ENCODE assay signal across 17 cellular contexts in the genomic region with DNA sequence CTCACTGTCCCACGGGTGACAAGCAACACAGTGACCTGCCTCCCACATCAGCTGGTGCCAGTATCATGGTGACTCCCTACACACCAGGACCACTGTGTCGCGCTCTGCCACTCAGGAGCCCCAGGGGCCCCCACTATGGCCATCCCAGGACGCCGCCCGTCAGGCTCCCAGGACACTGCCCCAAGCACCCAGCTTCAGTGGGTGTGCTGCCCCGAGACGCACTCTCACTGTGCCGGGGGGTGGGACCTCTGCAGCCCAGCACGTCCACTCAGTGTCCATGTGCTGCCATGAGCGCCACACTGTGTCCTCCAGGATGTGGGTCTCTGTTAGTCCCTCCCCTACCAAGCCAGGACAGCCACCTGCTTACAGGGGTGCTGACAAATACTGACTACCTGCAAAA.
DNase-seq lines count a peak whose midpoint lies in the region; ATAC-seq, FAIRE-seq and TF ChIP-seq lines count a peak whose summit lies in the region.
"Had no signal": no experiment of that assay in that cellular context is flagged by ENCODE, and none has a peak within 500 bp of the region (broad histone marks: within the 10 kb centered on the region; RNA-seq: fewer than 3 reads in every experiment).

No MANE protein-coding gene starts in this region.

- DNase-seq in CD4-positive, CD25-positive, alpha-beta regulatory T cell, result no peak
- DNase-seq in T-helper 17 cell (no peak), kidney (peak; percentile 63), psoas muscle (peak in 1 of 2 donors; percentile 59), GM19238 (ENCODE audit: insufficient read length, low spot score) (no peak), DMS 273 treated with DMSO at 0.1 percent for 48 hours (lab: John Stamatoyannopoulos, UW) (no peak), DMS79 (lab: John Stamatoyannopoulos, UW) (no peak)
- DNase-seq: ACHN, DMS153, HCEC 1CT, NCI-H1417 treated with DMSO at 0.1 percent for 48 hours, NCI-H2029, NCI-H510A treated with DMSO at 0.1 percent for 48 hours, SHP77 treated with DMSO at 0.1 percent for 48 hours had no signal

- H3K27ac ChIP-seq in CD4-positive, CD25-positive, alpha-beta regulatory T cell (ENCODE audit: insufficient read depth, low read length, poor library complexity, severe bottlenecking), result no peak overlapping the region
- H3K27ac ChIP-seq in kidney (ENCODE audit: low read depth in 2 of 2, low read length in 2 of 2) (no peak overlapping the region), psoas muscle (peak overlapping the region; percentile 24)

- no peak overlapping the region for H3K9ac ChIP-seq in kidney (ENCODE audit: low read length in 2 of 2)

- peak overlapping the region in 2 of 3 donors; percentile 65 to 66 for H3K27ac Mint-ChIP-seq in CD4-positive, CD25-positive, alpha-beta regulatory T cell
- H3K27ac Mint-ChIP-seq in T-helper 17 cell, result peak overlapping the region; percentile 29

- no peak overlapping the region for H3K4me3 Mint-ChIP-seq in CD4-positive, CD25-positive, alpha-beta regulatory T cell
- H3K4me3 Mint-ChIP-seq in T-helper 17 cell, result no peak overlapping the region

- WGBS in psoas muscle, 3 donors, result 90 to 93% (median 91%) methylated on average over 11 of the region's 11 CpGs

- no peak for TF ChIP-seq CTCF in kidney (IDR thresholded peaks at IDR 0.05; ENCODE audit: borderline replicate concordance, extremely low read depth, insufficient read depth)
- TF ChIP-seq CTCF in psoas muscle (IDR thresholded peaks at IDR 0.05), result no peak

- no peaks in the 10 kb centered on the region for H3K9me3 ChIP-seq in CD4-positive, CD25-positive, alpha-beta regulatory T cell (ENCODE audit: control insufficient read depth in 2 of 2, low read length in 2 of 2)
- H3K9me3 ChIP-seq in T-helper 17 cell (ENCODE audit: control insufficient read depth, low read length, poor library complexity, severe bottlenecking), result no peaks in the 10 kb centered on the region
- no peaks in the 10 kb centered on the region for H3K9me3 ChIP-seq in kidney (ENCODE audit: control insufficient read depth in 1 of 2, low read length in 2 of 2)
- no peaks in the 10 kb centered on the region for H3K9me3 ChIP-seq in psoas muscle
- H3K9me3 ChIP-seq: Peyer's patch had no signal

- no peak overlapping the region for H3K4me3 ChIP-seq in CD4-positive, CD25-positive, alpha-beta regulatory T cell (ENCODE audit: low read depth, low read length)
- no peak overlapping the region for H3K4me3 ChIP-seq in kidney (ENCODE audit: low read length in 2 of 2)
- H3K4me3 ChIP-seq in psoas muscle, result no peak overlapping the region
- H3K4me3 ChIP-seq: Peyer's patch had no signal

- peaks cover 71% of the 10 kb centered on the region for H3K4me1 ChIP-seq in CD4-positive, CD25-positive, alpha-beta regulatory T cell (ENCODE audit: control insufficient read depth, insufficient read depth, low read length, poor library complexity, severe bottlenecking)
- H3K4me1 ChIP-seq in kidney (ENCODE audit: control insufficient read depth in 1 of 2, insufficient read depth in 1 of 2, low read depth in 1 of 2, low read length in 2 of 2) (peaks cover 26 to 32% of the 10 kb centered on the region in 2 donors), psoas muscle (peaks cover 79% of the 10 kb centered on the region)

- no peak for FAIRE-seq in kidney (lab: Jason Lieb, UNC)
- FAIRE-seq: GM18507, GM19239 had no signal

- intact Hi-C loops in kidney (cut with DNase I), result loop anchor here (10.0 kb wide), 1 partner anchor 167 kb away; the partner anchor contains the start of gene SPG7
- intact Hi-C loops in psoas muscle (cut with DNase I), result no loop called here

- no peaks in the 10 kb centered on the region for H3K9me3 Mint-ChIP-seq in CD4-positive, CD25-positive, alpha-beta regulatory T cell

- no peaks in the 10 kb centered on the region for H3K36me3 Mint-ChIP-seq in CD4-positive, CD25-positive, alpha-beta regulatory T cell
- H3K36me3 Mint-ChIP-seq in T-helper 17 cell (ENCODE audit: low read depth), result no peaks in the 10 kb centered on the region

- no peaks in the 10 kb centered on the region for H3K36me3 ChIP-seq in CD4-positive, CD25-positive, alpha-beta regulatory T cell (ENCODE audit: control insufficient read depth, insufficient read depth, low read length)
- H3K36me3 ChIP-seq in kidney (ENCODE audit: control insufficient read depth in 1 of 2, insufficient read depth in 2 of 2, low read length in 2 of 2) (no peaks in the 10 kb centered on the region), psoas muscle (ENCODE audit: insufficient read depth in 1 of 2, low read depth in 1 of 2) (no peaks in the 10 kb centered on the region)
- H3K36me3 ChIP-seq: Peyer's patch had no signal

- ATAC-seq in CD4-positive, CD25-positive, alpha-beta regulatory T cell (ENCODE audit: low read depth in 2 of 2), result no peak
- ATAC-seq in T-helper 17 cell (no peak), psoas muscle (no peak)

- no peaks in the 10 kb centered on the region for H3K27me3 ChIP-seq in CD4-positive, CD25-positive, alpha-beta regulatory T cell (ENCODE audit: control insufficient read depth, insufficient read depth, low read length)
- no peaks in the 10 kb centered on the region for H3K27me3 ChIP-seq in psoas muscle (ENCODE audit: insufficient read depth in 3 of 3, low read length in 2 of 3)
- H3K27me3 ChIP-seq: Peyer's patch had no signal

- H3K4me1 Mint-ChIP-seq in CD4-positive, CD25-positive, alpha-beta regulatory T cell, result peaks cover 20 to 88% (median 57%) of the 10 kb centered on the region in 4 donors
- H3K4me1 Mint-ChIP-seq in T-helper 17 cell, result peaks cover 45% of the 10 kb centered on the region

- no peaks in the 10 kb centered on the region for H3K27me3 Mint-ChIP-seq in CD4-positive, CD25-positive, alpha-beta regulatory T cell
- H3K27me3 Mint-ChIP-seq in T-helper 17 cell, result no peaks in the 10 kb centered on the region
